In the genomic region with DNA sequence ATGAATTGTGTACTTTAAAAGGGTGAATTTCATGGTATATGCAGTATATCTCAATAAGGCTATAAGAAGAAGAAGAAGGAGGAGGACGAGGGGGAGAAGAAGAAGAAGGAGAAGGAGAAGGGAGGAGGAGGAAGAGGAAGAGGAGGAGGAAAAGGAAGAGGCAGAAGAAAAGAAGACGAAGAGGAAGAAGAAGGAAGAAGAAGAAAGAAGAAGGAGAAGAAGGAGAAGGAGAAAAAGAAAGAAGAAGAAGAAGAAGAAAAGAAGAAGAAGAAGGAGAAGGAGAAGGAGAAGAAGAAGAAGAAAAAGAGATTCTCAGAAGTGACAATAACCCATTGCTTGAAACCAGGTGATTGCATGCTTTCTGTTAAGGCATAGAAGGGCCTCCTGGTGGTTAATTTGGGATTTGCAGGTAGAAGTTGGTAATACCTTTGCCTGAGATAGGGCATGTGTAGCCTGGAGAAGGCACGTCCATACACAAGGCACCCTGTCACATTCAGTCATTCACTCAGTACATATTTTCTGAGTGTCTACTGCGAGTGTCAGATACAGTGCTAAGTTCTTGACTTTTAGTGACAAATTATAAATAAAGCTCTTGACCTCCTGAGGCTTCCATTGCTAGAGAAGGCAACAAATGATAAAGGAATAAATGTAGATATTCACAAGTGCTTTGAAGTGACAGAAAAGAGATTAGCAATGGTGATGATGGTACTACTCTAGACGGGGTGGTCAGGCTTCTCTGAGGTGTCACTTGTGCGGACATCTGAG, we compare ENCODE assay signal across 8 cellular contexts.
DNase-seq lines count a peak whose midpoint lies in the region; ATAC-seq and TF ChIP-seq lines count a peak whose summit lies in the region.

No MANE protein-coding gene starts in this region.

- H3K4me3 ChIP-seq in RWPE2 (ENCODE audit: severe bottlenecking): no peak overlapping the region

- DNase-seq in CD14-positive monocyte (ENCODE audit: low spot score): no peak
- no peak for DNase-seq in RWPE2 (ENCODE audit: low spot score)
- peak; percentile 28 for DNase-seq in iris pigment epithelial cell (ENCODE audit: low read depth)
- DNase-seq in UCSD-AML1 (lab: John Stamatoyannopoulos, UW; ENCODE audit: unreplicated experiment): no peak
- no peak for DNase-seq in Right ventricle myocardium superior
- no peak for DNase-seq in left ventricle myocardium superior

- H3K36me3 Mint-ChIP-seq in CD14-positive monocyte: no peaks in the 10 kb centered on the region

- H3K4me1 Mint-ChIP-seq in CD14-positive monocyte: no peaks in the 10 kb centered on the region

- TF ChIP-seq CTCF in CD14-positive monocyte (IDR thresholded peaks at IDR 0.05) (peak; percentile 53), RWPE2 (IDR thresholded peaks at IDR 0.05; ENCODE audit: poor library complexity, severe bottlenecking) (peak; percentile 50)

- ATAC-seq in GM18873 (IDR thresholded peaks at IDR 0.05; ENCODE audit: low FRiP score, unreplicated experiment) (peak; percentile 81), HG03378 (IDR thresholded peaks at IDR 0.05; ENCODE audit: unreplicated experiment) (peak; percentile 73), RWPE2 (ENCODE audit: low read depth) (0 out of 3 replicates have a peak, but pooled peaks have one; percentile 17), Right ventricle myocardium superior (ENCODE audit: poor library complexity) (no peak), left ventricle myocardium superior (no peak)

- H3K9me3 Mint-ChIP-seq in CD14-positive monocyte: no peaks in the 10 kb centered on the region

- no peaks in the 10 kb centered on the region for H3K9me3 ChIP-seq in RWPE2 (ENCODE audit: severe bottlenecking)

- H3K4me3 Mint-ChIP-seq in CD14-positive monocyte: no peak overlapping the region

- H3K27ac Mint-ChIP-seq in CD14-positive monocyte: no peak overlapping the region

- H3K27ac ChIP-seq in RWPE2 (ENCODE audit: poor library complexity, severe bottlenecking): no peak overlapping the region

- H3K27me3 ChIP-seq in RWPE2 (ENCODE audit: insufficient read depth, poor library complexity, severe bottlenecking): no peaks in the 10 kb centered on the region

- H3K4me1 ChIP-seq in RWPE2 (ENCODE audit: insufficient read depth, poor library complexity, severe bottlenecking): no peaks in the 10 kb centered on the region

- intact Hi-C loops in CD14-positive monocyte (cut with micrococcal nuclease) (no loop called here), Right ventricle myocardium superior (cut with DNase I) (no loop called here), left ventricle myocardium superior (cut with micrococcal nuclease) (no loop called here)

- H3K36me3 ChIP-seq in RWPE2 (ENCODE audit: low read depth): no peaks in the 10 kb centered on the region

- peaks cover 0 to 1% (median 0%) of the 10 kb centered on the region in 3 donors for H3K27me3 Mint-ChIP-seq in CD14-positive monocyte (ENCODE audit: low read depth in 3 of 3)

Comparison
In these comparisons a context has a peak if more than half of its experiments do, and no peak if none do; other contexts are left out.
1. ATAC-seq: peak in GM18873 (single experiment), HG03378 (single experiment) and RWPE2 (single experiment); none in Right ventricle myocardium superior (single experiment) and left ventricle myocardium superior (single experiment).